ENCODE assay signal across 1 cellular context in the genomic region with DNA sequence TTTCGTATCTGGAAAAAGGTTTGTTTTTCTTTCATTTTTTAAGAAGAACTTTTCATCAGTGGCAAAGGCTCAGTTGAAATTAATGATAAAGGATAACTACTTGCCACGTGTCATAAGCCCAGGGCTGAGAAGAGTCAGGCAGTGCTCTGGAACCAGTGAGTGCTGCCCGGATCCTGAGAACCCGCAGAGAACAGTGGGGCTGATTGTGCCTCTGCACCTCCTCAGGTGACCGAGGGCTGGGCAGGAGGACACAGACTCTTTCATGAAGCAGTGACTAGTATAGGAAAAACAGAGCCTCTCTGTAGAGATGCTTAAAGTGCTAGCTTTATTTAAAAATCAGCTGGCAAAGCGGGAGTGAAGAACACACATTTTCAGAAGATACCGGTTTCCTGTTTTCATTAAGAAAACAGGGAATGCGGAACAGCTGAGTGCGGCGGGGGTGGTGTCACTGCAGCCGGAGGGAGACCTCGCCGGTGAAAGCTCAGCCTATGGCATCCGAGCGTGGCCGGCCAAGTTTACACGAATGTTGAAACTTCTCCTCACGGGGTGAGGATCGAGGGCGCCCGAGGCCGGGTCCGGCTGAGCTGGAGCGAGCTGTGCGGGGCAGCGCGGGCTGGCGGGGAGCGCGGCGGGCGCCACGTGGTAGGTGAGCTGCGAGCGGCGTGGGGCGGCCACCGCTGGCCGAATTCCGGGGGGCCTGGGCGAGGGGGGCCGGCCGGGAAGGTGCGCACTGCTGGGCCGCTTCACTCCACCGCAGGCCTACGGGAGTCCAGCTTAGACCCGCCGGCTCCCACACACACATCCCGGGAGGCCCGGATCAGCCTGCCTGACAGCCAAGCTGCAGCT.
TF ChIP-seq lines count a peak whose summit lies in the region.

No MANE protein-coding gene starts in this region.

TF ChIP-seq in HepG2, 621 proteins besides CTCF, POLR2A, EP300 and RAD21 (continued from another document and continues in another):
- TF ChIP-seq, protein P1, sequence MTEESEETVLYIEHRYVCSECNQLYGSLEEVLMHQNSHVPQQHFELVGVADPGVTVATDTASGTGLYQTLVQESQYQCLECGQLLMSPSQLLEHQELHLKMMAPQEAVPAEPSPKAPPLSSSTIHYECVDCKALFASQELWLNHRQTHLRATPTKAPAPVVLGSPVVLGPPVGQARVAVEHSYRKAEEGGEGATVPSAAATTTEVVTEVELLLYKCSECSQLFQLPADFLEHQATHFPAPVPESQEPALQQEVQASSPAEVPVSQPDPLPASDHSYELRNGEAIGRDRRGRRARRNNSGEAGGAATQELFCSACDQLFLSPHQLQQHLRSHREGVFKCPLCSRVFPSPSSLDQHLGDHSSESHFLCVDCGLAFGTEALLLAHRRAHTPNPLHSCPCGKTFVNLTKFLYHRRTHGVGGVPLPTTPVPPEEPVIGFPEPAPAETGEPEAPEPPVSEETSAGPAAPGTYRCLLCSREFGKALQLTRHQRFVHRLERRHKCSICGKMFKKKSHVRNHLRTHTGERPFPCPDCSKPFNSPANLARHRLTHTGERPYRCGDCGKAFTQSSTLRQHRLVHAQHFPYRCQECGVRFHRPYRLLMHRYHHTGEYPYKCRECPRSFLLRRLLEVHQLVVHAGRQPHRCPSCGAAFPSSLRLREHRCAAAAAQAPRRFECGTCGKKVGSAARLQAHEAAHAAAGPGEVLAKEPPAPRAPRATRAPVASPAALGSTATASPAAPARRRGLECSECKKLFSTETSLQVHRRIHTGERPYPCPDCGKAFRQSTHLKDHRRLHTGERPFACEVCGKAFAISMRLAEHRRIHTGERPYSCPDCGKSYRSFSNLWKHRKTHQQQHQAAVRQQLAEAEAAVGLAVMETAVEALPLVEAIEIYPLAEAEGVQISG (CRISPR knock-in tag; IDR thresholded peaks at IDR 0.05): peak; percentile 52; the same call in 1 of the 2 replicates
- TF ChIP-seq SNAI1 (CRISPR knock-in tag; IDR thresholded peaks at IDR 0.05; ENCODE audit: borderline replicate concordance) (no peak), ZIK1 (CRISPR knock-in tag; IDR thresholded peaks at IDR 0.05; ENCODE audit: borderline replicate concordance, low read depth) (no peak), ZNF33B (CRISPR knock-in tag; IDR thresholded peaks at IDR 0.05) (0 out of 2 replicates have a peak, but pooled peaks have one; percentile 16), NR2C2 (CRISPR knock-in tag; IDR thresholded peaks at IDR 0.05; ENCODE audit: borderline replicate concordance) (no peak), KLF16 (CRISPR knock-in tag; IDR thresholded peaks at IDR 0.05) (no peak), CBFB (CRISPR knock-in tag; IDR thresholded peaks at IDR 0.05) (no peak), ZNF230 (CRISPR knock-in tag; IDR thresholded peaks at IDR 0.05) (no peak), EEA1 (CRISPR knock-in tag; IDR thresholded peaks at IDR 0.05; ENCODE audit: borderline replicate concordance) (peak; percentile 57; the same call in 1 of the 2 replicates), ZNF766 (CRISPR knock-in tag; IDR thresholded peaks at IDR 0.05; ENCODE audit: borderline replicate concordance) (no peak), ZNF180 (CRISPR knock-in tag; IDR thresholded peaks at IDR 0.05; ENCODE audit: borderline replicate concordance, low read depth) (no peak), ZNF563 (CRISPR knock-in tag; IDR thresholded peaks at IDR 0.05) (peak; percentile 29; the same call in 1 of the 2 replicates), MED13 (CRISPR knock-in tag; IDR thresholded peaks at IDR 0.05) (peak; percentile 67; the same call in 1 of the 2 replicates), ZNF547 (CRISPR knock-in tag; IDR thresholded peaks at IDR 0.05) (peak; percentile 53; the same call in 1 of the 2 replicates), RXRB (CRISPR knock-in tag; IDR thresholded peaks at IDR 0.05; ENCODE audit: borderline replicate concordance) (peak; percentile 42; the same call in 1 of the 2 replicates), FOSL2 (CRISPR knock-in tag; IDR thresholded peaks at IDR 0.05) (peak; percentile 27; the same call in 1 of the 2 replicates), NCOR1 (IDR thresholded peaks at IDR 0.05; ENCODE audit: borderline replicate concordance, low read length) (0 out of 2 replicates have a peak, but pooled peaks have one; percentile 50), RARA (CRISPR knock-in tag; IDR thresholded peaks at IDR 0.05) (0 out of 2 replicates have a peak, but pooled peaks have one; percentile 31), GATAD2A (CRISPR knock-in tag; IDR thresholded peaks at IDR 0.05) (peak; percentile 30; the same call in 1 of the 2 replicates), HNRNPL (IDR thresholded peaks at IDR 0.05; ENCODE audit: low read depth, low read length) (0 out of 2 replicates have a peak, but pooled peaks have one; percentile 28), ZNF441 (CRISPR knock-in tag; IDR thresholded peaks at IDR 0.05; ENCODE audit: borderline replicate concordance) (0 out of 2 replicates have a peak, but pooled peaks have one; percentile 38), TGIF2 (CRISPR knock-in tag; IDR thresholded peaks at IDR 0.05) (0 out of 2 replicates have a peak, but pooled peaks have one; percentile 21), FOXK1 (CRISPR knock-in tag; IDR thresholded peaks at IDR 0.05; ENCODE audit: borderline replicate concordance, low read depth) (0 out of 2 replicates have a peak, but pooled peaks have one; percentile 24), ZNF564 (CRISPR knock-in tag; IDR thresholded peaks at IDR 0.05) (no peak), POLR2G (IDR thresholded peaks at IDR 0.05; ENCODE audit: low read depth, low read length) (peak; percentile 78), ZNF629 (CRISPR knock-in tag; conservative IDR thresholded peaks at IDR 0.05) (no peak), IKZF4 (CRISPR knock-in tag; IDR thresholded peaks at IDR 0.05; ENCODE audit: borderline replicate concordance, low read depth, not compliant biosample characterization) (peak; percentile 66), ZFY (CRISPR knock-in tag; IDR thresholded peaks at IDR 0.05) (0 out of 2 replicates have a peak, but pooled peaks have one; percentile 38)
- TF ChIP-seq, protein P2, sequence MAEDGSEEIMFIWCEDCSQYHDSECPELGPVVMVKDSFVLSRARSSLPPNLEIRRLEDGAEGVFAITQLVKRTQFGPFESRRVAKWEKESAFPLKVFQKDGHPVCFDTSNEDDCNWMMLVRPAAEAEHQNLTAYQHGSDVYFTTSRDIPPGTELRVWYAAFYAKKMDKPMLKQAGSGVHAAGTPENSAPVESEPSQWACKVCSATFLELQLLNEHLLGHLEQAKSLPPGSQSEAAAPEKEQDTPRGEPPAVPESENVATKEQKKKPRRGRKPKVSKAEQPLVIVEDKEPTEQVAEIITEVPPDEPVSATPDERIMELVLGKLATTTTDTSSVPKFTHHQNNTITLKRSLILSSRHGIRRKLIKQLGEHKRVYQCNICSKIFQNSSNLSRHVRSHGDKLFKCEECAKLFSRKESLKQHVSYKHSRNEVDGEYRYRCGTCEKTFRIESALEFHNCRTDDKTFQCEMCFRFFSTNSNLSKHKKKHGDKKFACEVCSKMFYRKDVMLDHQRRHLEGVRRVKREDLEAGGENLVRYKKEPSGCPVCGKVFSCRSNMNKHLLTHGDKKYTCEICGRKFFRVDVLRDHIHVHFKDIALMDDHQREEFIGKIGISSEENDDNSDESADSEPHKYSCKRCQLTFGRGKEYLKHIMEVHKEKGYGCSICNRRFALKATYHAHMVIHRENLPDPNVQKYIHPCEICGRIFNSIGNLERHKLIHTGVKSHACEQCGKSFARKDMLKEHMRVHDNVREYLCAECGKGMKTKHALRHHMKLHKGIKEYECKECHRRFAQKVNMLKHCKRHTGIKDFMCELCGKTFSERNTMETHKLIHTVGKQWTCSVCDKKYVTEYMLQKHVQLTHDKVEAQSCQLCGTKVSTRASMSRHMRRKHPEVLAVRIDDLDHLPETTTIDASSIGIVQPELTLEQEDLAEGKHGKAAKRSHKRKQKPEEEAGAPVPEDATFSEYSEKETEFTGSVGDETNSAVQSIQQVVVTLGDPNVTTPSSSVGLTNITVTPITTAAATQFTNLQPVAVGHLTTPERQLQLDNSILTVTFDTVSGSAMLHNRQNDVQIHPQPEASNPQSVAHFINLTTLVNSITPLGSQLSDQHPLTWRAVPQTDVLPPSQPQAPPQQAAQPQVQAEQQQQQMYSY (CRISPR knock-in tag; IDR thresholded peaks at IDR 0.05): peak; percentile 29; the same call in 1 of the 2 replicates
- TF ChIP-seq, protein P3, sequence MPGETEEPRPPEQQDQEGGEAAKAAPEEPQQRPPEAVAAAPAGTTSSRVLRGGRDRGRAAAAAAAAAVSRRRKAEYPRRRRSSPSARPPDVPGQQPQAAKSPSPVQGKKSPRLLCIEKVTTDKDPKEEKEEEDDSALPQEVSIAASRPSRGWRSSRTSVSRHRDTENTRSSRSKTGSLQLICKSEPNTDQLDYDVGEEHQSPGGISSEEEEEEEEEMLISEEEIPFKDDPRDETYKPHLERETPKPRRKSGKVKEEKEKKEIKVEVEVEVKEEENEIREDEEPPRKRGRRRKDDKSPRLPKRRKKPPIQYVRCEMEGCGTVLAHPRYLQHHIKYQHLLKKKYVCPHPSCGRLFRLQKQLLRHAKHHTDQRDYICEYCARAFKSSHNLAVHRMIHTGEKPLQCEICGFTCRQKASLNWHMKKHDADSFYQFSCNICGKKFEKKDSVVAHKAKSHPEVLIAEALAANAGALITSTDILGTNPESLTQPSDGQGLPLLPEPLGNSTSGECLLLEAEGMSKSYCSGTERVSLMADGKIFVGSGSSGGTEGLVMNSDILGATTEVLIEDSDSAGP (CRISPR knock-in tag; IDR thresholded peaks at IDR 0.05; ENCODE audit: borderline replicate concordance): 0 out of 2 replicates have a peak, but pooled peaks have one; percentile 15
- TF ChIP-seq, protein P4, sequence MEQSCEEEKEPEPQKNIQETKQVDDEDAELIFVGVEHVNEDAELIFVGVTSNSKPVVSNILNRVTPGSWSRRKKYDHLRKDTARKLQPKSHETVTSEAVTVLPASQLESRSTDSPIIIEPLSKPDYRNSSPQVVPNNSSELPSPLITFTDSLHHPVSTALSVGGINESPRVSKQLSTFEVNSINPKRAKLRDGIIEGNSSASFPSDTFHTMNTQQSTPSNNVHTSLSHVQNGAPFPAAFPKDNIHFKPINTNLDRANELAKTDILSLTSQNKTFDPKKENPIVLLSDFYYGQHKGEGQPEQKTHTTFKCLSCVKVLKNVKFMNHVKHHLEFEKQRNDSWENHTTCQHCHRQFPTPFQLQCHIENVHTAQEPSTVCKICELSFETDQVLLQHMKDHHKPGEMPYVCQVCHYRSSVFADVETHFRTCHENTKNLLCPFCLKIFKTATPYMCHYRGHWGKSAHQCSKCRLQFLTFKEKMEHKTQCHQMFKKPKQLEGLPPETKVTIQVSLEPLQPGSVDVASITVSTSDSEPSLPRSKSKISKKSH (CRISPR knock-in tag; IDR thresholded peaks at IDR 0.05; ENCODE audit: borderline replicate concordance): no peak
- TF ChIP-seq, protein P5, sequence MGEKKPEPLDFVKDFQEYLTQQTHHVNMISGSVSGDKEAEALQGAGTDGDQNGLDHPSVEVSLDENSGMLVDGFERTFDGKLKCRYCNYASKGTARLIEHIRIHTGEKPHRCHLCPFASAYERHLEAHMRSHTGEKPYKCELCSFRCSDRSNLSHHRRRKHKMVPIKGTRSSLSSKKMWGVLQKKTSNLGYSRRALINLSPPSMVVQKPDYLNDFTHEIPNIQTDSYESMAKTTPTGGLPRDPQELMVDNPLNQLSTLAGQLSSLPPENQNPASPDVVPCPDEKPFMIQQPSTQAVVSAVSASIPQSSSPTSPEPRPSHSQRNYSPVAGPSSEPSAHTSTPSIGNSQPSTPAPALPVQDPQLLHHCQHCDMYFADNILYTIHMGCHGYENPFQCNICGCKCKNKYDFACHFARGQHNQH (CRISPR knock-in tag; IDR thresholded peaks at IDR 0.05): peak; percentile 23; the same call in 1 of the 2 replicates
- TF ChIP-seq, protein P6, sequence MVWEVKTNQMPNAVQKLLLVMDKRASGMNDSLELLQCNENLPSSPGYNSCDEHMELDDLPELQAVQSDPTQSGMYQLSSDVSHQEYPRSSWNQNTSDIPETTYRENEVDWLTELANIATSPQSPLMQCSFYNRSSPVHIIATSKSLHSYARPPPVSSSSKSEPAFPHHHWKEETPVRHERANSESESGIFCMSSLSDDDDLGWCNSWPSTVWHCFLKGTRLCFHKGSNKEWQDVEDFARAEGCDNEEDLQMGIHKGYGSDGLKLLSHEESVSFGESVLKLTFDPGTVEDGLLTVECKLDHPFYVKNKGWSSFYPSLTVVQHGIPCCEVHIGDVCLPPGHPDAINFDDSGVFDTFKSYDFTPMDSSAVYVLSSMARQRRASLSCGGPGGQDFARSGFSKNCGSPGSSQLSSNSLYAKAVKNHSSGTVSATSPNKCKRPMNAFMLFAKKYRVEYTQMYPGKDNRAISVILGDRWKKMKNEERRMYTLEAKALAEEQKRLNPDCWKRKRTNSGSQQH (CRISPR knock-in tag; IDR thresholded peaks at IDR 0.05; ENCODE audit: low read depth): 0 out of 2 replicates have a peak, but pooled peaks have one; percentile 43
- TF ChIP-seq, protein P7, sequence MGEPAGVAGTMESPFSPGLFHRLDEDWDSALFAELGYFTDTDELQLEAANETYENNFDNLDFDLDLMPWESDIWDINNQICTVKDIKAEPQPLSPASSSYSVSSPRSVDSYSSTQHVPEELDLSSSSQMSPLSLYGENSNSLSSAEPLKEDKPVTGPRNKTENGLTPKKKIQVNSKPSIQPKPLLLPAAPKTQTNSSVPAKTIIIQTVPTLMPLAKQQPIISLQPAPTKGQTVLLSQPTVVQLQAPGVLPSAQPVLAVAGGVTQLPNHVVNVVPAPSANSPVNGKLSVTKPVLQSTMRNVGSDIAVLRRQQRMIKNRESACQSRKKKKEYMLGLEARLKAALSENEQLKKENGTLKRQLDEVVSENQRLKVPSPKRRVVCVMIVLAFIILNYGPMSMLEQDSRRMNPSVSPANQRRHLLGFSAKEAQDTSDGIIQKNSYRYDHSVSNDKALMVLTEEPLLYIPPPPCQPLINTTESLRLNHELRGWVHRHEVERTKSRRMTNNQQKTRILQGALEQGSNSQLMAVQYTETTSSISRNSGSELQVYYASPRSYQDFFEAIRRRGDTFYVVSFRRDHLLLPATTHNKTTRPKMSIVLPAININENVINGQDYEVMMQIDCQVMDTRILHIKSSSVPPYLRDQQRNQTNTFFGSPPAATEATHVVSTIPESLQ (CRISPR knock-in tag; conservative IDR thresholded peaks at IDR 0.05): no peak
- TF ChIP-seq, protein P8, sequence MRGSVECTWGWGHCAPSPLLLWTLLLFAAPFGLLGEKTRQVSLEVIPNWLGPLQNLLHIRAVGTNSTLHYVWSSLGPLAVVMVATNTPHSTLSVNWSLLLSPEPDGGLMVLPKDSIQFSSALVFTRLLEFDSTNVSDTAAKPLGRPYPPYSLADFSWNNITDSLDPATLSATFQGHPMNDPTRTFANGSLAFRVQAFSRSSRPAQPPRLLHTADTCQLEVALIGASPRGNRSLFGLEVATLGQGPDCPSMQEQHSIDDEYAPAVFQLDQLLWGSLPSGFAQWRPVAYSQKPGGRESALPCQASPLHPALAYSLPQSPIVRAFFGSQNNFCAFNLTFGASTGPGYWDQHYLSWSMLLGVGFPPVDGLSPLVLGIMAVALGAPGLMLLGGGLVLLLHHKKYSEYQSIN (CRISPR knock-in tag; IDR thresholded peaks at IDR 0.05; ENCODE audit: borderline replicate concordance): no peak
- TF ChIP-seq, protein P9, sequence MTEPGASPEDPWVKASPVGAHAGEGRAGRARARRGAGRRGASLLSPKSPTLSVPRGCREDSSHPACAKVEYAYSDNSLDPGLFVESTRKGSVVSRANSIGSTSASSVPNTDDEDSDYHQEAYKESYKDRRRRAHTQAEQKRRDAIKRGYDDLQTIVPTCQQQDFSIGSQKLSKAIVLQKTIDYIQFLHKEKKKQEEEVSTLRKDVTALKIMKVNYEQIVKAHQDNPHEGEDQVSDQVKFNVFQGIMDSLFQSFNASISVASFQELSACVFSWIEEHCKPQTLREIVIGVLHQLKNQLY (CRISPR knock-in tag; IDR thresholded peaks at IDR 0.05): peak; percentile 4; the same call in 1 of the 2 replicates
